ENCODE assay signal across 1 cellular context in the genomic region with DNA sequence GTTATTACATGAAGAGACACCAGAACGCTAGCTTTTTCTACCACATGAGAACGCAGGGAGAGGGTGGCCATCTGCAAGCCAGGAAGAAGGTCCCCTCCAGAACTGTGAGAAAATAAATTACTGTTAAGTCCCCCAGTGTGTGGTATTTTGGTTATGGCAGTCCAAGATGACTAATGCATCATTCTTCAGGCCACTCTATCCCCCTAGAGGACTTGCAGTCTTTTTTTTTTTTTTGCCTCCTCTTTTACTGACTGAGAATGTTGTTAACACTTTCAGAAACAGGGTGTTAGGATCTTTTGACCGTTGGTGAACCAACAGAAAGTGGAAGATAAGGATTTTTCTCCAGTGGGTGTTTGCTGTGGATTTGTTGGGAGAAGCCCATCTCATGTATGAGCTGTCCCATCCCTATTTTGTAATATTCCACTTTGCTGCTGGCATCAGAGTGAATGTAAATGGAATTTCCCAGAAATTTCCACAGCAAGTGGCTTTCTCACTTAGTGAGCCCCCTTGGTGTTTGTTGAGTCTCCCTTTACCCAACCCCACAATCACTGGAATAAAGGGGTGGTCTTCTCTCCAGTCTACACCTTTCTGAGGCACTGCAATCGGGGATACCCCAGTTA.
TF ChIP-seq lines count a peak whose summit lies in the region.

No MANE protein-coding gene starts in this region.

TF ChIP-seq in A549, 52 proteins besides CTCF, POLR2A, EP300 and RAD21 (continued from another document):
- TF ChIP-seq, protein P1, sequence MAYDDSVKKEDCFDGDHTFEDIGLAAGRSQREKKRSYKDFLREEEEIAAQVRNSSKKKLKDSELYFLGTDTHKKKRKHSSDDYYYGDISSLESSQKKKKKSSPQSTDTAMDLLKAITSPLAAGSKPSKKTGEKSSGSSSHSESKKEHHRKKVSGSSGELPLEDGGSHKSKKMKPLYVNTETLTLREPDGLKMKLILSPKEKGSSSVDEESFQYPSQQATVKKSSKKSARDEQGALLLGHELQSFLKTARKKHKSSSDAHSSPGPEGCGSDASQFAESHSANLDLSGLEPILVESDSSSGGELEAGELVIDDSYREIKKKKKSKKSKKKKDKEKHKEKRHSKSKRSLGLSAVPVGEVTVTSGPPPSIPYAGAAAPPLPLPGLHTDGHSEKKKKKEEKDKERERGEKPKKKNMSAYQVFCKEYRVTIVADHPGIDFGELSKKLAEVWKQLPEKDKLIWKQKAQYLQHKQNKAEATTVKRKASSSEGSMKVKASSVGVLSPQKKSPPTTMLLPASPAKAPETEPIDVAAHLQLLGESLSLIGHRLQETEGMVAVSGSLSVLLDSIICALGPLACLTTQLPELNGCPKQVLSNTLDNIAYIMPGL (CRISPR knock-in tag; IDR thresholded peaks at IDR 0.05; ENCODE audit: borderline replicate concordance): no peak
- no peak for TF ChIP-seq POLR2AphosphoS2 (conservative IDR thresholded peaks at IDR 0.05; ENCODE audit: low read length)
- TF ChIP-seq, protein P2, sequence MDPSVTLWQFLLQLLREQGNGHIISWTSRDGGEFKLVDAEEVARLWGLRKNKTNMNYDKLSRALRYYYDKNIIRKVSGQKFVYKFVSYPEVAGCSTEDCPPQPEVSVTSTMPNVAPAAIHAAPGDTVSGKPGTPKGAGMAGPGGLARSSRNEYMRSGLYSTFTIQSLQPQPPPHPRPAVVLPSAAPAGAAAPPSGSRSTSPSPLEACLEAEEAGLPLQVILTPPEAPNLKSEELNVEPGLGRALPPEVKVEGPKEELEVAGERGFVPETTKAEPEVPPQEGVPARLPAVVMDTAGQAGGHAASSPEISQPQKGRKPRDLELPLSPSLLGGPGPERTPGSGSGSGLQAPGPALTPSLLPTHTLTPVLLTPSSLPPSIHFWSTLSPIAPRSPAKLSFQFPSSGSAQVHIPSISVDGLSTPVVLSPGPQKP (IDR thresholded peaks at IDR 0.05; ENCODE audit: low read depth, low read length): no peak
- TF ChIP-seq CHD2 (IDR thresholded peaks at IDR 0.05; ENCODE audit: low read length, partially characterized antibody): no peak
- no peak for TF ChIP-seq TFCP2L1 (CRISPR knock-in tag; IDR thresholded peaks at IDR 0.05)
- TF ChIP-seq, protein P3, sequence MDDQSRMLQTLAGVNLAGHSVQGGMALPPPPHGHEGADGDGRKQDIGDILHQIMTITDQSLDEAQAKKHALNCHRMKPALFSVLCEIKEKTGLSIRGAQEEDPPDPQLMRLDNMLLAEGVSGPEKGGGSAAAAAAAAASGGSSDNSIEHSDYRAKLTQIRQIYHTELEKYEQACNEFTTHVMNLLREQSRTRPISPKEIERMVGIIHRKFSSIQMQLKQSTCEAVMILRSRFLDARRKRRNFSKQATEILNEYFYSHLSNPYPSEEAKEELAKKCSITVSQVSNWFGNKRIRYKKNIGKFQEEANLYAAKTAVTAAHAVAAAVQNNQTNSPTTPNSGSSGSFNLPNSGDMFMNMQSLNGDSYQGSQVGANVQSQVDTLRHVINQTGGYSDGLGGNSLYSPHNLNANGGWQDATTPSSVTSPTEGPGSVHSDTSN (IDR thresholded peaks at IDR 0.05): no peak
- no peak for TF ChIP-seq MYC (IDR thresholded peaks at IDR 0.05; ENCODE audit: borderline replicate concordance, low read length)
- TF ChIP-seq NPAS2 (CRISPR knock-in tag; IDR thresholded peaks at IDR 0.05; ENCODE audit: borderline replicate concordance): no peak
- TF ChIP-seq HEYL (CRISPR knock-in tag; IDR thresholded peaks at IDR 0.05): no peak
- TF ChIP-seq, protein P4, sequence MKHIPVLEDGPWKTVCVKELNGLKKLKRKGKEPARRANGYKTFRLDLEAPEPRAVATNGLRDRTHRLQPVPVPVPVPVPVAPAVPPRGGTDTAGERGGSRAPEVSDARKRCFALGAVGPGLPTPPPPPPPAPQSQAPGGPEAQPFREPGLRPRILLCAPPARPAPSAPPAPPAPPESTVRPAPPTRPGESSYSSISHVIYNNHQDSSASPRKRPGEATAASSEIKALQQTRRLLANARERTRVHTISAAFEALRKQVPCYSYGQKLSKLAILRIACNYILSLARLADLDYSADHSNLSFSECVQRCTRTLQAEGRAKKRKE (CRISPR knock-in tag; IDR thresholded peaks at IDR 0.05; ENCODE audit: low read depth): no peak
